In genomic region chr5:81609810-81610375, GRCh38 we compare ENCODE assay signal across 13 cellular contexts.
DNase-seq lines count a peak whose midpoint lies in the region; ATAC-seq and TF ChIP-seq lines count a peak whose summit lies in the region.
"Had no signal": no experiment of that assay in that cellular context is flagged by ENCODE, and none has a peak within 500 bp of the region (broad histone marks: within the 10 kb centered on the region; RNA-seq: fewer than 3 reads in every experiment).

No MANE protein-coding gene starts in this region.

- H3K9me3 Mint-ChIP-seq in activated CD8-positive, alpha-beta T cell treated with anti-CD3 and anti-CD28 coated beads for 36 hours, result peaks cover 7% of the 10 kb centered on the region
- peaks cover 22% of the 10 kb centered on the region for H3K9me3 Mint-ChIP-seq in activated CD8-positive, alpha-beta T cell treated with anti-CD3 and anti-CD28 coated beads, Interleukin-2, amount 10 ng/mL, durations not matched to agents 7 days and 5 days (ENCODE audit: insufficient read depth)
- H3K9me3 Mint-ChIP-seq in natural killer cell treated with Interleukin-12 subunit alpha and Interleukin-12 subunit beta and Interleukin-15 and Interleukin-18, amount 100 ng/mL, for 72 hours, result peaks cover 4% of the 10 kb centered on the region

- H3K4me1 ChIP-seq in HEK293 (ENCODE audit: control insufficient read depth, insufficient read depth, low read length), result no peaks in the 10 kb centered on the region
- H3K4me1 ChIP-seq: BLaER1 treated with 17β-estradiol and CSF1 and Interleukin-3, amounts not matched to agents 10 nM and 100 nM had no signal

- TF ChIP-seq POLR2A in erythroblast (IDR thresholded peaks at IDR 0.05; ENCODE audit: low read length), result no peak

- no peak overlapping the region for H3K27ac Mint-ChIP-seq in activated CD8-positive, alpha-beta T cell treated with anti-CD3 and anti-CD28 coated beads for 36 hours
- no peak overlapping the region for H3K27ac Mint-ChIP-seq in activated CD8-positive, alpha-beta T cell treated with anti-CD3 and anti-CD28 coated beads, Interleukin-2, amount 10 ng/mL, durations not matched to agents 7 days and 5 days
- no peak overlapping the region for H3K27ac Mint-ChIP-seq in natural killer cell treated with Interleukin-12 subunit alpha and Interleukin-12 subunit beta and Interleukin-15 and Interleukin-18, amount 100 ng/mL, for 72 hours
- H3K27ac Mint-ChIP-seq: CD8-positive, alpha-beta T cell; H9 had no signal

- H3K9me3 ChIP-seq in HEK293 (ENCODE audit: control insufficient read depth, insufficient read depth, low read depth, low read length), result no peaks in the 10 kb centered on the region

- no peaks in the 10 kb centered on the region for H3K27me3 Mint-ChIP-seq in activated CD8-positive, alpha-beta T cell treated with anti-CD3 and anti-CD28 coated beads for 36 hours
- no peaks in the 10 kb centered on the region for H3K27me3 Mint-ChIP-seq in activated CD8-positive, alpha-beta T cell treated with anti-CD3 and anti-CD28 coated beads, Interleukin-2, amount 10 ng/mL, durations not matched to agents 7 days and 5 days (ENCODE audit: low read depth)
- no peaks in the 10 kb centered on the region for H3K27me3 Mint-ChIP-seq in natural killer cell treated with Interleukin-12 subunit alpha and Interleukin-12 subunit beta and Interleukin-15 and Interleukin-18, amount 100 ng/mL, for 72 hours

- no peak overlapping the region for H3K27ac ChIP-seq in HEK293 (ENCODE audit: extremely low read depth, low read depth, low read length)
- H3K27ac ChIP-seq: BLaER1 treated with 17β-estradiol and CSF1 and Interleukin-3, amounts not matched to agents 10 nM and 100 nM had no signal

- CTCF ChIA-PET in activated CD8-positive, alpha-beta T cell treated with anti-CD3 and anti-CD28 coated beads for 36 hours (lab: Charles Lee), result no interaction called here
- CTCF ChIA-PET in activated CD8-positive, alpha-beta T cell treated with anti-CD3 and anti-CD28 coated beads, Interleukin-2, amount 10 ng/mL, durations not matched to agents 7 days and 5 days (lab: Charles Lee), result no interaction called here
- CTCF ChIA-PET in HEK293 (lab: Yijun Ruan, JAX), result no interaction called here

- peak; percentile 3 for DNase-seq in activated CD8-positive, alpha-beta T cell treated with anti-CD3 and anti-CD28 coated beads for 36 hours
- DNase-seq in activated CD8-positive, alpha-beta T cell treated with anti-CD3 and anti-CD28 coated beads, Interleukin-2, amount 10 ng/mL, durations not matched to agents 7 days and 5 days, result no peak
- DNase-seq in erythroblast (lab: John Stamatoyannopoulos, UW), result peak; percentile 14 to 21
- no peak for DNase-seq in natural killer cell treated with Interleukin-12 subunit alpha and Interleukin-12 subunit beta and Interleukin-15 and Interleukin-18, amount 100 ng/mL, for 72 hours (ENCODE audit: low spot score)
- DNase-seq: 8988T; Calu3; CD8-positive, alpha-beta T cell; GDM1; H9 had no signal

- no peak overlapping the region for H3K4me3 Mint-ChIP-seq in activated CD8-positive, alpha-beta T cell treated with anti-CD3 and anti-CD28 coated beads for 36 hours
- no peak overlapping the region for H3K4me3 Mint-ChIP-seq in activated CD8-positive, alpha-beta T cell treated with anti-CD3 and anti-CD28 coated beads, Interleukin-2, amount 10 ng/mL, durations not matched to agents 7 days and 5 days
- H3K4me3 Mint-ChIP-seq in natural killer cell treated with Interleukin-12 subunit alpha and Interleukin-12 subunit beta and Interleukin-15 and Interleukin-18, amount 100 ng/mL, for 72 hours, result no peak overlapping the region
- H3K4me3 Mint-ChIP-seq: CD8-positive, alpha-beta T cell; H9 had no signal

- POLR2A ChIA-PET in activated CD8-positive, alpha-beta T cell treated with anti-CD3 and anti-CD28 coated beads for 36 hours (lab: Charles Lee), result no interaction called here
- POLR2A ChIA-PET in activated CD8-positive, alpha-beta T cell treated with anti-CD3 and anti-CD28 coated beads, Interleukin-2, amount 10 ng/mL, durations not matched to agents 7 days and 5 days (lab: Charles Lee), result no interaction called here
- POLR2A ChIA-PET in HEK293 (lab: Yijun Ruan, JAX), result no interaction called here

- H3K36me3 ChIP-seq in HEK293 (ENCODE audit: control insufficient read depth in 2 of 2, insufficient read depth in 1 of 2, low read length in 2 of 2), result peaks cover 0 to 7% of the 10 kb centered on the region in 2 experiments; a peak in 1 of 3 replicates

- TF ChIP-seq CTCF in activated CD8-positive, alpha-beta T cell treated with anti-CD3 and anti-CD28 coated beads for 36 hours (IDR thresholded peaks at IDR 0.05), result no peak
- TF ChIP-seq CTCF in HEK293 (tag by site-specific recombination; IDR thresholded peaks at IDR 0.05), result no peak

- intact Hi-C loops in activated CD8-positive, alpha-beta T cell treated with anti-CD3 and anti-CD28 coated beads for 36 hours (cut with micrococcal nuclease), result no loop called here

- ATAC-seq in activated CD8-positive, alpha-beta T cell treated with anti-CD3 and anti-CD28 coated beads for 36 hours, result no peak
- ATAC-seq in activated CD8-positive, alpha-beta T cell treated with anti-CD3 and anti-CD28 coated beads, Interleukin-2, amount 10 ng/mL, durations not matched to agents 7 days and 5 days, result no peak
- ATAC-seq in GM21825 (IDR thresholded peaks at IDR 0.05; ENCODE audit: unreplicated experiment) (no peak), HG03280 (IDR thresholded peaks at IDR 0.05; ENCODE audit: unreplicated experiment) (no peak)
- no peak for ATAC-seq in natural killer cell treated with Interleukin-12 subunit alpha and Interleukin-12 subunit beta and Interleukin-15 and Interleukin-18, amount 100 ng/mL, for 72 hours
- ATAC-seq: CD8-positive, alpha-beta T cell had no signal

- H3K36me3 Mint-ChIP-seq in activated CD8-positive, alpha-beta T cell treated with anti-CD3 and anti-CD28 coated beads for 36 hours (ENCODE audit: low read depth), result peaks cover 23% of the 10 kb centered on the region
- peaks cover 21% of the 10 kb centered on the region for H3K36me3 Mint-ChIP-seq in activated CD8-positive, alpha-beta T cell treated with anti-CD3 and anti-CD28 coated beads, Interleukin-2, amount 10 ng/mL, durations not matched to agents 7 days and 5 days (ENCODE audit: low read depth)
- peaks cover 4% of the 10 kb centered on the region for H3K36me3 Mint-ChIP-seq in natural killer cell treated with Interleukin-12 subunit alpha and Interleukin-12 subunit beta and Interleukin-15 and Interleukin-18, amount 100 ng/mL, for 72 hours

- no peaks in the 10 kb centered on the region for H3K4me1 Mint-ChIP-seq in activated CD8-positive, alpha-beta T cell treated with anti-CD3 and anti-CD28 coated beads for 36 hours (ENCODE audit: low read depth)
- H3K4me1 Mint-ChIP-seq in activated CD8-positive, alpha-beta T cell treated with anti-CD3 and anti-CD28 coated beads, Interleukin-2, amount 10 ng/mL, durations not matched to agents 7 days and 5 days (ENCODE audit: low read depth), result no peaks in the 10 kb centered on the region
- no peaks in the 10 kb centered on the region for H3K4me1 Mint-ChIP-seq in natural killer cell treated with Interleukin-12 subunit alpha and Interleukin-12 subunit beta and Interleukin-15 and Interleukin-18, amount 100 ng/mL, for 72 hours (ENCODE audit: low read depth in 2 of 2)

- no peak overlapping the region for H3K4me3 ChIP-seq in HEK293 (ENCODE audit: low read depth, low read length)

TF ChIP-seq in HEK293, 187 proteins besides CTCF, POLR2A, EP300 and RAD21:
- TF ChIP-seq PRDM6 (tag by site-specific recombination; IDR thresholded peaks at IDR 0.05) (no peak), SETDB1 (IDR thresholded peaks at IDR 0.05; ENCODE audit: insufficient read length, low read length) (peak; percentile 64), ZNF155 (tag by site-specific recombination; IDR thresholded peaks at IDR 0.05) (no peak)

Comparison
In these comparisons a context has a peak if more than half of its experiments do, and no peak if none do; other contexts are left out.
1. DNase-seq: peak in activated CD8-positive, alpha-beta T cell treated with anti-CD3 and anti-CD28 coated beads for 36 hours (single experiment) and erythroblast (2 of 2); none in activated CD8-positive, alpha-beta T cell treated with anti-CD3 and anti-CD28 coated beads, Interleukin-2, amount 10 ng/mL, durations not matched to agents 7 days and 5 days (single experiment) and natural killer cell treated with Interleukin-12 subunit alpha and Interleukin-12 subunit beta and Interleukin-15 and Interleukin-18, amount 100 ng/mL, for 72 hours (single experiment).